9 cellular contexts compared by ENCODE assay signal in the genomic region with DNA sequence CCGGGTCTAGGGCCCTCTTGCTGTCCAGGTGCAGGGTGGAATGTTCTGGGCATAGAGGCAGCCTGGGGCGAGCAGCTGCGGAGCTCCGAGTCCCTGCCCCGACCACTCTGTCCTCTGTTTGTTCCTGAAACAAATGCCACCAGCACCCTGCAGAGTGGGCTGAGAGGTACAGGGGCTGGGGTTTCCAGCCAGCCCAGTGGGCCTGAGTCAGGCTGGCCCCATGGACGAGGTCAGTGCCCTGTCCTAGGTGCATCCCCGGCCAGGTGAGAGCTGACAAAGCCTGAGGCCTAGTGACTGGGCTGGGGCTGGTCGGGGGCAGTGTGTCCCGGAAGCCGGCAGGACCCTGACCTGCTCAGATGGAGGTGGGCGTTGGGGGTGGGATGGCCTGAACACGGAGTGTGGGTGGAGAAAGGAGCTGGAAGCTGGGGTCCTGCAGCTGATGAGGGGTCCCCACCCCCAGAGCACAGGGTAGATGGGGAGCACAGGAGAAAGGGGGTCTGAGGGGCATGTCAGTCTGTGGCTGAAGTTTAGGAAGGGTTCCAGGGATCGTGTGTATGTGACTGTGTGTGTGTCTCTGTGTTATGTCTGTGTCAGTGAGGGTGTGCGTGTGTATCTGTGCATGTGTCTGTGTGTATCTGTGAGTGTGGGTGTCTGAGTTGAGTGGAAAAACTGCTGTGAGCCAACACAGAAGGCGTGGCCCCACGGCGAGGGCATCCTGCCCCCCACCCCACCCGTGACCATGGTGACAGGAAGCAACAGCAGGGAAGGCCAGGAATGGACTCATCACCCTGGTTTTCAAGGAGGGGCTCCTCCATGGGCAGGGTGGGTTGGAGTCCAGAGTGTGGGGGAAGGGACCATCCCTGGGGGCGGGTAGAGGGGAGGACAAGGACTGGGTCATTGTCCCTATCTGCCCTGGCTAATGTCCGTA.
A peak's percentile ranks its signal among the peaks of the same experiment; 100 is the strongest.
DNase-seq lines count a peak whose midpoint lies in the region; ATAC-seq and TF ChIP-seq lines count a peak whose summit lies in the region.
"Had no signal": no experiment of that assay in that cellular context is flagged by ENCODE, and none has a peak within 500 bp of the region (broad histone marks: within the 10 kb centered on the region; RNA-seq: fewer than 3 reads in every experiment).

No MANE protein-coding gene starts in this region.

- no peak for ATAC-seq in GM21786 (IDR thresholded peaks at IDR 0.05; ENCODE audit: unreplicated experiment)
- ATAC-seq: left lobe of liver had no signal

- no peaks in the 10 kb centered on the region for H3K9me3 ChIP-seq in tibial artery

- peaks cover 3 to 8% (median 4%) of the 10 kb centered on the region in 3 donors for H3K36me3 ChIP-seq in tibial artery

- POLR2A ChIA-PET in GM10248 (lab: Yijun Ruan, JAX): interaction anchor here (0.6 kb wide), 2 partner anchors 55 to 374 kb away, joined by 3 to 4 read pairs; no protein-coding TSS in a partner anchor

- CTCF ChIA-PET in GM10248 (lab: Yijun Ruan, JAX): interaction anchor here (0.7 kb wide), 1 partner anchor 510 kb away, joined by 3 read pairs; no protein-coding TSS in a partner anchor

- peak in 2 of 3 experiments; percentile 26 to 60 for DNase-seq in NCI-H1417 (lab: John Stamatoyannopoulos, UW)
- DNase-seq in NCI-H1417 treated with DMSO at 0.1 percent for 48 hours (lab: John Stamatoyannopoulos, UW): no peak
- DNase-seq in activated naive CD4-positive, alpha-beta T cell treated with anti-CD3 and anti-CD28 coated beads, Interleukin-2, amount 50 U/mL, for 16 hours: peak; percentile 40
- DNase-seq in left kidney (ENCODE audit: low read depth, low spot score): peak; percentile 33
- DNase-seq in tibial artery: peak; percentile 66 to 88
- no peak for DNase-seq in T1000 (lab: John Stamatoyannopoulos, UW)
- no peak for DNase-seq in GM10248 (ENCODE audit: extremely low spot score)

- peak overlapping the region; percentile 97 to 98 for H3K27ac ChIP-seq in tibial artery

- TF ChIP-seq CTCF in tibial artery (IDR thresholded peaks at IDR 0.05) (no peak), GM10248 (IDR thresholded peaks at IDR 0.05; ENCODE audit: control extremely low read depth, extremely low read depth, low read depth, missing control alignments) (no peak)

- intact Hi-C loops in tibial artery (cut with DNase I; ENCODE audit: low total_unique reads): no loop called here

- no peak overlapping the region for H3K4me3 ChIP-seq in tibial artery

- peaks cover 29 to 100% (median 93%) of the 10 kb centered on the region in 4 donors for H3K4me1 ChIP-seq in tibial artery

- H3K27me3 ChIP-seq in tibial artery: no peaks in the 10 kb centered on the region

Comparison
In these comparisons a context has a peak if more than half of its experiments do, and no peak if none do; other contexts are left out.
1. DNase-seq: peak in NCI-H1417 (2 of 3), activated naive CD4-positive, alpha-beta T cell treated with anti-CD3 and anti-CD28 coated beads, Interleukin-2, amount 50 U/mL, for 16 hours (single experiment), left kidney (single experiment) and tibial artery (2 of 2); none in NCI-H1417 treated with DMSO at 0.1 percent for 48 hours (single experiment), T1000 (single experiment) and GM10248 (single experiment).